Comparison of ENCODE assay signal across 21 cellular contexts in genomic region chr4:7466904-7467303, GRCh38. TPM values are rescaled to one million over a fixed set of nuclear protein-coding genes. Genes with fewer than 3 reads are reported as not detected.
DNase-seq lines count a peak whose midpoint lies in the region; ATAC-seq and TF ChIP-seq lines count a peak whose summit lies in the region.
"Had no signal": no experiment of that assay in that cellular context is flagged by ENCODE, and none has a peak within 500 bp of the region (broad histone marks: within the 10 kb centered on the region; RNA-seq: fewer than 3 reads in every experiment).

No MANE protein-coding gene starts in this region.

- H3K36me3 ChIP-seq in right atrium auricular region = no peaks in the 10 kb centered on the region
- H3K36me3 ChIP-seq: Peyer's patch had no signal

- H3K36me3 Mint-ChIP-seq in activated T-helper 1 cell treated with anti-CD3 and anti-CD28 coated beads, Interleukin-12 subunit alpha, Interleukin-12 subunit beta, Interleukin-2, Interleukin-4 antibody, amounts not matched to agents 30 ng/mL and 10 ng/mL and 1 ng/mL, durations not matched to agents 14 hours and 24 hours and 36 hours (ENCODE audit: low read depth) = no peaks in the 10 kb centered on the region

- H3K4me1 ChIP-seq in right atrium auricular region = no peaks in the 10 kb centered on the region
- H3K4me1 ChIP-seq: Peyer's patch had no signal

- no peak overlapping the region for H3K27ac Mint-ChIP-seq in activated T-helper 1 cell treated with anti-CD3 and anti-CD28 coated beads, Interleukin-12 subunit alpha, Interleukin-12 subunit beta, Interleukin-2, Interleukin-4 antibody, amounts not matched to agents 30 ng/mL and 10 ng/mL and 1 ng/mL, durations not matched to agents 14 hours and 24 hours and 36 hours
- H3K27ac Mint-ChIP-seq: IgD-negative memory B cell had no signal

- no peaks in the 10 kb centered on the region for H3K27me3 ChIP-seq in right atrium auricular region
- H3K27me3 ChIP-seq: Peyer's patch had no signal

- intact Hi-C loops in Right ventricle myocardium inferior (cut with DNase I) (no loop called here), head of caudate nucleus (cut with DNase I) (no loop called here)
- intact Hi-C loops in activated T-helper 1 cell treated with anti-CD3 and anti-CD28 coated beads, Interleukin-12 subunit alpha, Interleukin-12 subunit beta, Interleukin-2, Interleukin-4 antibody, amounts not matched to agents 30 ng/mL and 10 ng/mL and 1 ng/mL, durations not matched to agents 14 hours and 24 hours and 36 hours (cut with micrococcal nuclease) = no loop called here

- TF ChIP-seq CTCF in right atrium auricular region (IDR thresholded peaks at IDR 0.05) = no peak

- no peak overlapping the region for H3K27ac ChIP-seq in right atrium auricular region
- H3K27ac ChIP-seq: 22Rv1, C4-2B, Peyer's patch had no signal

- peaks cover 0 to 5% of the 10 kb centered on the region in 2 donors for H3K9me3 ChIP-seq in right atrium auricular region
- H3K9me3 ChIP-seq: Peyer's patch had no signal

- no peaks in the 10 kb centered on the region for H3K4me1 Mint-ChIP-seq in activated T-helper 1 cell treated with anti-CD3 and anti-CD28 coated beads, Interleukin-12 subunit alpha, Interleukin-12 subunit beta, Interleukin-2, Interleukin-4 antibody, amounts not matched to agents 30 ng/mL and 10 ng/mL and 1 ng/mL, durations not matched to agents 14 hours and 24 hours and 36 hours (ENCODE audit: low read depth)

- DNase-seq in Right ventricle myocardium inferior (ENCODE audit: missing footprints) (peak; percentile 42), right atrium auricular region (ENCODE audit: low spot score) (no peak), head of caudate nucleus (peak; percentile 35 to 89 (median 80)), occipital lobe (lab: John Stamatoyannopoulos, UW) (peak; percentile 44), NCI-H446 treated with DMSO at 0.1 percent for 48 hours (lab: John Stamatoyannopoulos, UW) (no peak)
- no peak for DNase-seq in activated T-helper 1 cell treated with anti-CD3 and anti-CD28 coated beads, Interleukin-12 subunit alpha, Interleukin-12 subunit beta, Interleukin-2, Interleukin-4 antibody, amounts not matched to agents 30 ng/mL and 10 ng/mL and 1 ng/mL, durations not matched to agents 14 hours and 24 hours and 36 hours (ENCODE audit: low spot score)
- DNase-seq in stimulated activated CD8-positive, alpha-beta memory T cell treated with anti-CD3 and anti-CD28 coated beads, Interleukin-4, amount 100 ng/mL, for 48 hours = no peak
- DNase-seq: COR-L47, DMS153, EL, NCI-H1417, NCI-H2029, NCI-H2171 treated with DMSO at 0.1 percent for 48 hours, NCI-H510A, Peyer's patch, SIG-M5 had no signal

- no peaks in the 10 kb centered on the region for H3K27me3 Mint-ChIP-seq in activated T-helper 1 cell treated with anti-CD3 and anti-CD28 coated beads, Interleukin-12 subunit alpha, Interleukin-12 subunit beta, Interleukin-2, Interleukin-4 antibody, amounts not matched to agents 30 ng/mL and 10 ng/mL and 1 ng/mL, durations not matched to agents 14 hours and 24 hours and 36 hours (ENCODE audit: insufficient read depth)

- no peak overlapping the region for H3K4me3 Mint-ChIP-seq in activated T-helper 1 cell treated with anti-CD3 and anti-CD28 coated beads, Interleukin-12 subunit alpha, Interleukin-12 subunit beta, Interleukin-2, Interleukin-4 antibody, amounts not matched to agents 30 ng/mL and 10 ng/mL and 1 ng/mL, durations not matched to agents 14 hours and 24 hours and 36 hours
- H3K4me3 Mint-ChIP-seq: IgD-negative memory B cell had no signal

- H3K4me3 ChIP-seq in right atrium auricular region = no peak overlapping the region
- H3K4me3 ChIP-seq: Peyer's patch had no signal

- ATAC-seq in Right ventricle myocardium inferior = no peak
- no peak for ATAC-seq in HG03342 (IDR thresholded peaks at IDR 0.05; ENCODE audit: unreplicated experiment)

- no peaks in the 10 kb centered on the region for H3K9me3 Mint-ChIP-seq in activated T-helper 1 cell treated with anti-CD3 and anti-CD28 coated beads, Interleukin-12 subunit alpha, Interleukin-12 subunit beta, Interleukin-2, Interleukin-4 antibody, amounts not matched to agents 30 ng/mL and 10 ng/mL and 1 ng/mL, durations not matched to agents 14 hours and 24 hours and 36 hours

RNA-seq across cellular contexts. Expression of gene PSAPL1, which starts 32.2 kb away (rescaled TPM):
- not detected for total RNA-seq in Right ventricle myocardium inferior
- total RNA-seq in right atrium auricular region = under 1 TPM in 1 of 2 donors, not detected in 1; 0.12 TPM
- total RNA-seq in occipital lobe = not detected
- not detected in 2 replicates for total RNA-seq in activated T-helper 1 cell treated with anti-CD3 and anti-CD28 coated beads, Interleukin-12 subunit alpha, Interleukin-12 subunit beta, Interleukin-2, Interleukin-4 antibody, amounts not matched to agents 30 ng/mL and 10 ng/mL and 1 ng/mL, durations not matched to agents 14 hours and 24 hours and 36 hours
- total RNA-seq: HT1080, Peyer's patch had no signal

Comparison
In these comparisons a context has a peak if more than half of its experiments do, and no peak if none do; other contexts are left out.
1. DNase-seq: peak in Right ventricle myocardium inferior (single experiment), head of caudate nucleus (42 of 42) and occipital lobe (single experiment); none in right atrium auricular region (single experiment), activated T-helper 1 cell treated with anti-CD3 and anti-CD28 coated beads, Interleukin-12 subunit alpha, Interleukin-12 subunit beta, Interleukin-2, Interleukin-4 antibody, amounts not matched to agents 30 ng/mL and 10 ng/mL and 1 ng/mL, durations not matched to agents 14 hours and 24 hours and 36 hours (single experiment), stimulated activated CD8-positive, alpha-beta memory T cell treated with anti-CD3 and anti-CD28 coated beads, Interleukin-4, amount 100 ng/mL, for 48 hours (single experiment) and NCI-H446 treated with DMSO at 0.1 percent for 48 hours (single experiment).